In genomic region chr2:134142903-134143302, GRCh38 we compare ENCODE assay signal across 13 cellular contexts.
DNase-seq lines count a peak whose midpoint lies in the region; ATAC-seq, FAIRE-seq and TF ChIP-seq lines count a peak whose summit lies in the region.
"Had no signal": no experiment of that assay in that cellular context is flagged by ENCODE, and none has a peak within 500 bp of the region (broad histone marks: within the 10 kb centered on the region; RNA-seq: fewer than 3 reads in every experiment).

No MANE protein-coding gene starts in this region.

- DNase-seq in A549 (ENCODE audit: low read depth in 1 of 2, low spot score in 1 of 2), result no peak
- no peak for DNase-seq in H9
- no peak for DNase-seq in activated B cell treated with CpG ODN at 0.5 μM for 24 hours
- DNase-seq in glutamatergic neuron, result no peak
- DNase-seq in stimulated activated CD4-positive, alpha-beta T cell treated with anti-CD3 and anti-CD28 coated beads, Interleukin-4, amount 100 ng/mL, for 1 hour, result no peak
- DNase-seq: activated T-cell treated with anti-CD3 and anti-CD28 coated beads, Interleukin-2, amount 50 U/mL, for 4 hours; immature natural killer cell; natural killer cell; sigmoid colon; tibial artery had no signal

- TF ChIP-seq CTCF in A549 (IDR thresholded peaks at IDR 0.05) (no peak), H9 (conservative IDR thresholded peaks at IDR 0.05) (no peak), activated B cell treated with CpG ODN at 0.5 μM for 24 hours (IDR thresholded peaks at IDR 0.05) (no peak), glutamatergic neuron (IDR thresholded peaks at IDR 0.05; ENCODE audit: partially characterized antibody, unreplicated experiment) (no peak)

- no peak overlapping the region for H3K4me3 ChIP-seq in A549
- H3K4me3 ChIP-seq: sigmoid colon, tibial artery had no signal

- H3K9me3 Mint-ChIP-seq in H9 (no peaks in the 10 kb centered on the region; a peak in 1 of 5 replicates), activated B cell treated with CpG ODN at 0.5 μM for 24 hours (no peaks in the 10 kb centered on the region), glutamatergic neuron (ENCODE audit: unreplicated experiment) (peaks cover 7% of the 10 kb centered on the region)
- H3K9me3 Mint-ChIP-seq: activated T-cell treated with anti-CD3 and anti-CD28 coated beads, Interleukin-2, amount 50 U/mL, for 4 hours; immature natural killer cell; natural killer cell had no signal

- peaks cover 4% of the 10 kb centered on the region; the same call in 1 of the 2 replicates for H3K79me2 ChIP-seq in H9 (ENCODE audit: insufficient read depth, low read length)

- TF ChIP-seq RAD21 in A549 (conservative IDR thresholded peaks at IDR 0.05 in 1 of 2, IDR thresholded peaks at IDR 0.05 in 1 of 2), result no peak

- H3K27me3 Mint-ChIP-seq in H9 (ENCODE audit: low read depth) (no peaks in the 10 kb centered on the region; the same call in 1 of the 2 replicates), activated B cell treated with CpG ODN at 0.5 μM for 24 hours (no peaks in the 10 kb centered on the region), glutamatergic neuron (ENCODE audit: unreplicated experiment) (peaks cover 3% of the 10 kb centered on the region)

- no peak overlapping the region for H3K9ac ChIP-seq in H9 (ENCODE audit: extremely low read depth, insufficient read length, low read length)

- H3K79me1 ChIP-seq in H9 (ENCODE audit: insufficient read depth, low read depth, low read length, poor library complexity, severe bottlenecking), result peaks cover 2% of the 10 kb centered on the region

- H3K23me2 ChIP-seq in H9 (ENCODE audit: insufficient read length, low read depth, low read length, poor library complexity, severe bottlenecking), result no peaks in the 10 kb centered on the region

- intact Hi-C loops in activated B cell treated with CpG ODN at 0.5 μM for 24 hours (cut with micrococcal nuclease), result no loop called here

- no peak overlapping the region for H2AFZ ChIP-seq in H9 (ENCODE audit: low read length)

- no peak overlapping the region for H4K5ac ChIP-seq in H9 (ENCODE audit: insufficient read length, low read depth, low read length)

- no peak overlapping the region for H2AK5ac ChIP-seq in H9 (ENCODE audit: insufficient read length, low read length)

- H3K4me3 Mint-ChIP-seq in H9 (no peak overlapping the region; a peak in 1 of 5 replicates), activated B cell treated with CpG ODN at 0.5 μM for 24 hours (no peak overlapping the region), glutamatergic neuron (ENCODE audit: unreplicated experiment) (peak overlapping the region; percentile 12)
- H3K4me3 Mint-ChIP-seq: activated T-cell treated with anti-CD3 and anti-CD28 coated beads, Interleukin-2, amount 50 U/mL, for 4 hours; natural killer cell had no signal

- CTCF ChIA-PET in A549 (lab: Yijun Ruan, JAX), result interaction anchor here (1.5 kb wide), 1 partner anchor 24 kb away, joined by 5 read pairs; no protein-coding TSS in a partner anchor
- CTCF ChIA-PET in activated B cell treated with CpG ODN at 0.5 μM for 24 hours (lab: Charles Lee), result no interaction called here

- peak overlapping the region; percentile 43 for H3K4me2 ChIP-seq in A549
- no peak overlapping the region for H3K4me2 ChIP-seq in H9 (ENCODE audit: insufficient read depth, insufficient read length, low read length)

- H3K4me1 Mint-ChIP-seq in H9 (peaks cover 76 to 77% of the 10 kb centered on the region in 2 experiments), activated B cell treated with CpG ODN at 0.5 μM for 24 hours (peaks cover 96% of the 10 kb centered on the region), glutamatergic neuron (ENCODE audit: low read depth, unreplicated experiment) (peaks cover 41% of the 10 kb centered on the region)

- H4K20me1 ChIP-seq in H9 (ENCODE audit: control insufficient read depth, insufficient read depth, insufficient read length), result no peaks in the 10 kb centered on the region

- H2BK20ac ChIP-seq in H9 (ENCODE audit: low read depth, low read length, poor library complexity, severe bottlenecking), result no peak overlapping the region

- H2BK15ac ChIP-seq in H9 (ENCODE audit: low read depth, low read length), result no peak overlapping the region

- H3K27ac ChIP-seq in A549 (peak overlapping the region in 1 of 2 experiments; percentile 45; a peak in 2 of 6 replicates), H9 (ENCODE audit: insufficient read length, low read depth, low read length) (no peak overlapping the region)
- H3K27ac ChIP-seq: sigmoid colon, tibial artery had no signal

- WGBS in A549 (ENCODE audit: missing lambda C conversion rate), result 51% methylated on average over 4 of the region's 5 CpGs
- WGBS in H9 (ENCODE audit: extremely low coverage, insufficient read length, low lambda C conversion rate), result no CpG with 5 or more reads among the region's 5 CpGs

- no peak overlapping the region for H3K23ac ChIP-seq in H9 (ENCODE audit: insufficient read length, low read depth, low read length)

- no peak for TF ChIP-seq EP300 in A549 (IDR thresholded peaks at IDR 0.05)

- no peak overlapping the region for H3K14ac ChIP-seq in H9 (ENCODE audit: insufficient read depth, low read length)

- no peak overlapping the region for H2BK120ac ChIP-seq in H9 (ENCODE audit: low read depth, low read length, poor library complexity, severe bottlenecking)

- ATAC-seq in A549 (peak in 1 of 2 experiments; percentile 57; a peak in 2 of 6 replicates), activated B cell treated with CpG ODN at 0.5 μM for 24 hours (ENCODE audit: low read depth) (no peak), HG02885 (IDR thresholded peaks at IDR 0.05; ENCODE audit: poor library complexity, unreplicated experiment) (no peak), GM21381 (IDR thresholded peaks at IDR 0.05; ENCODE audit: unreplicated experiment) (no peak), HG03175 (IDR thresholded peaks at IDR 0.05; ENCODE audit: unreplicated experiment) (no peak)
- ATAC-seq: natural killer cell had no signal

- H2BK12ac ChIP-seq in H9 (ENCODE audit: insufficient read length, low read depth, low read length), result no peak overlapping the region

- H3K36me3 Mint-ChIP-seq in H9 (ENCODE audit: insufficient read depth in 1 of 3, low read depth in 3 of 3), result peaks cover 0 to 4% (median 3%) of the 10 kb centered on the region in 3 experiments; a peak in 4 of 7 replicates
- peaks cover 43% of the 10 kb centered on the region for H3K36me3 Mint-ChIP-seq in activated B cell treated with CpG ODN at 0.5 μM for 24 hours (ENCODE audit: low read depth)
- no peaks in the 10 kb centered on the region for H3K36me3 Mint-ChIP-seq in glutamatergic neuron (ENCODE audit: unreplicated experiment)
- H3K36me3 Mint-ChIP-seq: immature natural killer cell, natural killer cell had no signal

- H3K4me1 ChIP-seq in A549, result peaks cover 20% of the 10 kb centered on the region
- peaks cover 12% of the 10 kb centered on the region; the same call in 1 of the 2 replicates for H3K4me1 ChIP-seq in H9 (ENCODE audit: insufficient read depth, low read length)

- POLR2A ChIA-PET in A549 (lab: Yijun Ruan, JAX) (no interaction called here), activated B cell treated with CpG ODN at 0.5 μM for 24 hours (lab: Charles Lee) (interaction anchor here (0.6 to 2.0 kb wide), 2 partner anchors 10 to 22 kb away, joined by 4 to 8 read pairs; no protein-coding TSS in a partner anchor)

- no peak for FAIRE-seq in A549 (lab: Jason Lieb, UNC)

- no peak overlapping the region for H2BK5ac ChIP-seq in H9 (ENCODE audit: insufficient read length, low read length)

- no peaks in the 10 kb centered on the region for H3K27me3 ChIP-seq in H9 (ENCODE audit: insufficient read depth, low read length)
- H3K27me3 ChIP-seq: sigmoid colon, tibial artery had no signal

- H3K56ac ChIP-seq in H9 (ENCODE audit: insufficient read length, low read depth, low read length), result no peak overlapping the region

- H4K8ac ChIP-seq in H9 (replicated peaks; ENCODE audit: insufficient read length, low read depth, low read length), result no peak overlapping the region

- H3K18ac ChIP-seq in H9 (ENCODE audit: insufficient read length, low read depth, low read length), result no peak overlapping the region

- no peak overlapping the region for H3K4ac ChIP-seq in H9 (ENCODE audit: low read depth, low read length)

- no peak overlapping the region for H3T11ph ChIP-seq in H9 (ENCODE audit: low read length)

- H4K91ac ChIP-seq in H9 (ENCODE audit: insufficient read length, low read depth, low read length), result no peak overlapping the region

- TF ChIP-seq POLR2A in A549 (IDR thresholded peaks at IDR 0.05; ENCODE audit: low read length), result no peak

- H3K27ac Mint-ChIP-seq in H9, result peak overlapping the region in 2 of 3 experiments; percentile 14 to 31; a peak in 4 of 7 replicates
- H3K27ac Mint-ChIP-seq in activated B cell treated with CpG ODN at 0.5 μM for 24 hours, result peak overlapping the region; percentile 57
- peak overlapping the region; percentile 96 for H3K27ac Mint-ChIP-seq in glutamatergic neuron (ENCODE audit: unreplicated experiment)

- H3K9me3 ChIP-seq in A549 (no peaks in the 10 kb centered on the region), H9 (ENCODE audit: control insufficient read depth, low read depth, low read length) (no peaks in the 10 kb centered on the region)
- H3K9me3 ChIP-seq: sigmoid colon, tibial artery had no signal

TF ChIP-seq in A549, 52 proteins besides CTCF, POLR2A, EP300 and RAD21 (continues in another document):
- TF ChIP-seq KDM1A (IDR thresholded peaks at IDR 0.05; ENCODE audit: low read depth), result no peak
- no peak for TF ChIP-seq REST (IDR thresholded peaks at IDR 0.05)
- TF ChIP-seq SREBF2 (IDR thresholded peaks at IDR 0.05), result no peak
- TF ChIP-seq CBX8 (IDR thresholded peaks at IDR 0.05), result no peak

Comparison
In these comparisons a context has a peak if more than half of its experiments do, and no peak if none do; other contexts are left out.
1. H3K27ac Mint-ChIP-seq: peak in every context shown above with its lines; median percentile 96 in glutamatergic neuron; 57 in activated B cell treated with CpG ODN at 0.5 μM for 24 hours; 22 in H9.